ENCODE assay signal across 17 cellular contexts in genomic region chr11:18192988-18193387, GRCh38.
DNase-seq lines count a peak whose midpoint lies in the region; ATAC-seq and TF ChIP-seq lines count a peak whose summit lies in the region.
"Had no signal": no experiment of that assay in that cellular context is flagged by ENCODE, and none has a peak within 500 bp of the region (broad histone marks: within the 10 kb centered on the region; RNA-seq: fewer than 3 reads in every experiment).

No MANE protein-coding gene starts in this region.

- H3K4me3 ChIP-seq in GM12865 (ENCODE audit: low read depth, low read length): no peak overlapping the region
- H3K4me3 ChIP-seq: SJCRH30, smooth muscle cell, thoracic aorta had no signal

- DNase-seq in GM12865 (ENCODE audit: low read depth): peak; percentile 50
- DNase-seq in MV-4-11 (lab: John Stamatoyannopoulos, UW): peak; percentile 31
- DNase-seq in iPS DF 19.7 (ENCODE audit: low read depth, low spot score): peak; percentile 38
- DNase-seq in ecto neural progenitor cell (ENCODE audit: low spot score): no peak
- no peak for DNase-seq in NCI-H146 treated with DMSO at 0.1 percent for 48 hours (lab: John Stamatoyannopoulos, UW; ENCODE audit: unreplicated experiment)
- DNase-seq in NCI-H82 (lab: John Stamatoyannopoulos, UW): no peak
- DNase-seq: activated naive CD8-positive, alpha-beta T cell treated with anti-CD3 and anti-CD28 coated beads, Interleukin-2, amount 10 ng/mL, durations not matched to agents 7 days and 5 days; CD4-positive, alpha-beta T cell; central memory CD4-positive, alpha-beta T cell; erythroblast; NCI-H1092 treated with DMSO at 0.1 percent for 48 hours; NCI-H510A treated with DMSO at 0.1 percent for 48 hours; occipital lobe; SJCRH30 had no signal

- peak; percentile 53 for ATAC-seq in GM19395 (IDR thresholded peaks at IDR 0.05; ENCODE audit: unreplicated experiment)

- no peak for TF ChIP-seq CTCF in GM12865 (IDR thresholded peaks at IDR 0.05; ENCODE audit: insufficient read depth, low read depth, low read length, missing control alignments)

Comparison
In these comparisons a context has a peak if more than half of its experiments do, and no peak if none do; other contexts are left out.
1. DNase-seq: peak in GM12865 (single experiment), MV-4-11 (single experiment) and iPS DF 19.7 (single experiment); none in ecto neural progenitor cell (single experiment), NCI-H146 treated with DMSO at 0.1 percent for 48 hours (single experiment) and NCI-H82 (single experiment).